ENCODE assay signal across 15 cellular contexts in the genomic region with DNA sequence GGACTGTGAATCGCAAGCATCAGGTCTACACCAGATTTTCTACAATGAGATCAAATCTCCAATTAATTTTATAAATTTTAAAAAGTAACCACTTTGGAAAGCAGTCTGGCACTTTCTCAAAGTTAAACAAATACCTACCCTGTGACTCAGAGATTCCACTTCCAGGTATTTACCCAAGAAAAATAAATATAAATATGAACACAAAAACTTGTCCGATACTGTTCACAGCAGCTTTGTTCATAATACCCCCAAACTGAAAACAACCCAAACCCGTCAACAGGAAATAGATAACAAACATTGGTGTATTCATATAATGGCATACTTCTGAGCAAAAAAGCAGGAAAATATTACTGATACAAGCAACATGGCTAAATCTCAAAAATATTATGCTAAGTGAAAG. TPM values are rescaled to one million over a fixed set of nuclear protein-coding genes. Genes with fewer than 3 reads are reported as not detected.
DNase-seq lines count a peak whose midpoint lies in the region; ATAC-seq and TF ChIP-seq lines count a peak whose summit lies in the region.
"Had no signal": no experiment of that assay in that cellular context is flagged by ENCODE, and none has a peak within 500 bp of the region (broad histone marks: within the 10 kb centered on the region; RNA-seq: fewer than 3 reads in every experiment).

No MANE protein-coding gene starts in this region.

- H4K20me1 ChIP-seq in fibroblast of lung (ENCODE audit: control insufficient read depth, extremely low read depth, insufficient read depth, low read length), result no peaks in the 10 kb centered on the region

- intact Hi-C loops in psoas muscle (cut with DNase I), result loop anchor here in 1 of 2 donors (10.0 kb wide), 1 partner anchor 56 kb away; no protein-coding TSS in a partner anchor

- peak overlapping the region; percentile 64 for H3K27ac ChIP-seq in C4-2B
- H3K27ac ChIP-seq in SJSA1, result peak overlapping the region; percentile 36
- no peak overlapping the region for H3K27ac ChIP-seq in fibroblast of lung (ENCODE audit: insufficient read depth, low read length)
- H3K27ac ChIP-seq in psoas muscle, result peak overlapping the region; percentile 24
- H3K27ac ChIP-seq: BLaER1 had no signal

- H3K9ac ChIP-seq in fibroblast of lung (ENCODE audit: insufficient read depth, low read length), result no peak overlapping the region
- H3K9ac ChIP-seq: BLaER1 had no signal

- no peak overlapping the region for H3K4me3 ChIP-seq in SJSA1
- peak overlapping the region in 1 of 4 experiments; percentile 8 for H3K4me3 ChIP-seq in fibroblast of lung (replicated peaks in 1 of 4; ENCODE audit: control extremely low read depth in 1 of 4, insufficient read depth in 1 of 4, low read depth in 3 of 4, low read length in 4 of 4)
- no peak overlapping the region for H3K4me3 ChIP-seq in psoas muscle
- H3K4me3 ChIP-seq: BLaER1 had no signal

- no peak for ATAC-seq in psoas muscle
- ATAC-seq in GM19463 (IDR thresholded peaks at IDR 0.05; ENCODE audit: unreplicated experiment), result no peak
- no peak for ATAC-seq in GM18858 (IDR thresholded peaks at IDR 0.05; ENCODE audit: unreplicated experiment)
- ATAC-seq: left colon, SK-N-SH treated with all-trans-retinoic acid at 6 μM for 48 hours had no signal

- H3K4me1 ChIP-seq in SJSA1 (replicated peaks) (peaks cover 82% of the 10 kb centered on the region), fibroblast of lung (ENCODE audit: control insufficient read depth, extremely low read depth, insufficient read depth, low read length) (peaks cover 45% of the 10 kb centered on the region), psoas muscle (peaks cover 50% of the 10 kb centered on the region)

- WGBS in psoas muscle, 3 donors, result 76 to 89% (median 80%) methylated on average over 3 of the region's 3 CpGs

- H3K4me2 ChIP-seq in fibroblast of lung (ENCODE audit: extremely low read depth, insufficient read depth, low read length), result peak overlapping the region; percentile 55
- H3K4me2 ChIP-seq: BLaER1 had no signal

- DNase-seq in SJSA1 (ENCODE audit: low read depth in 1 of 2, low spot score in 2 of 2) (peak in 1 of 2 experiments; percentile 40), fibroblast of lung (ENCODE audit: low read depth in 2 of 2) (peak in 1 of 2 donors; percentile 63), psoas muscle (no peak), GM20000 (ENCODE audit: low spot score) (no peak), SK-N-DZ (ENCODE audit: low spot score) (no peak)
- DNase-seq: activated effector memory CD4-positive, alpha-beta T cell treated with Interleukin-2 at 50 U/mL for 16 hours; cortex of kidney; left colon; NCI-H1436 treated with DMSO at 0.1 percent for 48 hours; trophoblast cell had no signal

- H3K9me3 ChIP-seq in SJSA1 (replicated peaks) (no peaks in the 10 kb centered on the region), fibroblast of lung (ENCODE audit: control insufficient read depth, insufficient read depth, low read depth, low read length) (no peaks in the 10 kb centered on the region), psoas muscle (no peaks in the 10 kb centered on the region)

- no peaks in the 10 kb centered on the region for H3K27me3 ChIP-seq in SJSA1 (replicated peaks)
- no peaks in the 10 kb centered on the region for H3K27me3 ChIP-seq in fibroblast of lung (ENCODE audit: control insufficient read depth, insufficient read depth, low read length)
- no peaks in the 10 kb centered on the region for H3K27me3 ChIP-seq in psoas muscle (ENCODE audit: insufficient read depth in 3 of 3, low read length in 2 of 3)
- H3K27me3 ChIP-seq: BLaER1 had no signal

- peaks cover 85% of the 10 kb centered on the region for H3K79me2 ChIP-seq in fibroblast of lung (ENCODE audit: control insufficient read depth, insufficient read depth, low read length)

- TF ChIP-seq CTCF in C4-2B (conservative IDR thresholded peaks at IDR 0.05) (no peak), fibroblast of lung (conservative IDR thresholded peaks at IDR 0.05 in 1 of 2, IDR thresholded peaks at IDR 0.05 in 1 of 2; ENCODE audit: low read depth in 1 of 2, low read length in 2 of 2) (no peak), psoas muscle (IDR thresholded peaks at IDR 0.05) (no peak), GM20000 (IDR thresholded peaks at IDR 0.05; ENCODE audit: extremely low read depth, missing control alignments) (no peak)

- H2AFZ ChIP-seq in fibroblast of lung (ENCODE audit: low read length), result no peak overlapping the region

- peaks cover 32% of the 10 kb centered on the region for H3K36me3 ChIP-seq in SJSA1
- peaks cover 10% of the 10 kb centered on the region for H3K36me3 ChIP-seq in fibroblast of lung (ENCODE audit: control insufficient read depth, insufficient read depth, low read length)
- H3K36me3 ChIP-seq in psoas muscle (ENCODE audit: insufficient read depth in 1 of 2, low read depth in 1 of 2), result peaks cover 0 to 14% of the 10 kb centered on the region in 2 donors

RNA-seq across cellular contexts. Expression of a gene that starts 12.1 kb away (rescaled TPM):
- total RNA-seq in SJSA1 (2014; rRNA removed; shearing (Covaris generic)), result 72.6 and 73.1 TPM in 2 replicates
- total RNA-seq in fibroblast of lung (88.6 and 135 TPM in 2 replicates), psoas muscle (10 to 100 TPM; 33.2 to 52.3 (median 44.8) TPM)
- polyA plus RNA-seq in fibroblast of lung (86.2 and 96.4 TPM in 2 replicates), psoas muscle (10 to 100 TPM; 19.7 to 96.0 (median 26.6) TPM)
- 65.1 and 75.5 TPM in 2 replicates for polyA plus RNA-seq in fibroblast of lung (2012)
- 458 and 490 TPM in 2 replicates for polyA minus RNA-seq in fibroblast of lung (ENCODE audit: low replicate concordance)
- polyA plus RNA-seq in SK-N-DZ (2014; cell fraction: cytosol; rRNA removed), result 39.0 and 53.6 TPM in 2 replicates
- 35.6 and 39.4 TPM in 2 replicates for polyA plus RNA-seq in SK-N-DZ (2014; cell fraction: nucleus; rRNA removed)

RNA-seq across cellular contexts. Expression of a gene that starts 28.4 kb away (rescaled TPM):
- 3.9 and 10.4 TPM in 2 replicates for total RNA-seq in SJSA1 (2014; rRNA removed; shearing (Covaris generic))
- total RNA-seq in fibroblast of lung (19.5 and 22.3 TPM in 2 replicates), psoas muscle (10 to 100 TPM in 3 of 4 donors, 1 to 10 TPM in 1; 8.7 to 14.3 (median 13.3) TPM)
- polyA plus RNA-seq in fibroblast of lung (11.7 and 13.8 TPM in 2 replicates), psoas muscle (10 to 100 TPM in 1 of 3 donors, 1 to 10 TPM in 2; 3.6 to 18.2 (median 3.9) TPM)
- 9.4 and 9.8 TPM in 2 replicates for polyA plus RNA-seq in fibroblast of lung (2012)
- 11.9 and 13.1 TPM in 2 replicates for polyA minus RNA-seq in fibroblast of lung (ENCODE audit: low replicate concordance)
- 2.2 and 2.8 TPM in 2 replicates for polyA plus RNA-seq in SK-N-DZ (2014; cell fraction: cytosol; rRNA removed)
- polyA plus RNA-seq in SK-N-DZ (2014; cell fraction: nucleus; rRNA removed), result 0.80 and 1.2 TPM in 2 replicates
